14 cellular contexts compared by ENCODE assay signal in the genomic region with DNA sequence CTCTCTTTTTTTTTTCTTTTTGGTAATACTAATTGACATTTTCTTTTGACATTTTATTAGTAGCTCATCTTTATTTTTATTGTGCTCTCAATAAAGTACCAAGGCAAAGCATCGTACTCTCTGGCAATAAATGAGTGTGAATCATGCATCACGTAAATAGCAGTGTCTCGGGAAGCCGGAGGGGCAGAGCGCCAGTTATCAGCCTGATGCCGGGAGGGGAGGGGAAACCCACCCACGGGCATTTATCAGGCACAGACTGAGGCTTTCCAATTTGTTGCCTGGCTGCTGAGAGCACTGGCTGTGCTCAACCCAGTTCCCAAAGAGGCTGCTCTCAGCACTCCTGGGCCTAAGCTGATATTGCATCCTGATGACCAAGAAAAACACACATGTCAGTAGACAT.
A peak's percentile ranks its signal among the peaks of the same experiment; 100 is the strongest.
DNase-seq lines count a peak whose midpoint lies in the region; ATAC-seq, FAIRE-seq and TF ChIP-seq lines count a peak whose summit lies in the region.
"Had no signal": no experiment of that assay in that cellular context is flagged by ENCODE, and none has a peak within 500 bp of the region (broad histone marks: within the 10 kb centered on the region; RNA-seq: fewer than 3 reads in every experiment).

No MANE protein-coding gene starts in this region.

- TF ChIP-seq CTCF in astrocyte (IDR thresholded peaks at IDR 0.05; ENCODE audit: insufficient read depth, low read depth, low read length) (no peak), left ventricle myocardium inferior (IDR thresholded peaks at IDR 0.05; ENCODE audit: borderline replicate concordance) (no peak)

- no peaks in the 10 kb centered on the region for H4K20me1 ChIP-seq in astrocyte (ENCODE audit: insufficient read depth, low read length)

- H3K4me2 ChIP-seq in astrocyte (ENCODE audit: low read length), result peak overlapping the region; percentile 26

- H3K9me3 ChIP-seq in astrocyte (ENCODE audit: insufficient read depth, low read depth, low read length), result no peaks in the 10 kb centered on the region
- H3K9me3 ChIP-seq in left ventricle myocardium inferior (replicated peaks), result no peaks in the 10 kb centered on the region

- peak overlapping the region; percentile 33 for H2AFZ ChIP-seq in astrocyte (ENCODE audit: low read depth, low read length)

- H3K9ac ChIP-seq in astrocyte (ENCODE audit: low read length), result no peak overlapping the region

- ATAC-seq in sciatic nerve (peak; percentile 79), HG02623 (IDR thresholded peaks at IDR 0.05; ENCODE audit: unreplicated experiment) (no peak)
- ATAC-seq: stimulated activated effector memory CD8-positive, alpha-beta T cell treated with anti-CD3 and anti-CD28 coated beads, Interleukin-12 subunit alpha, Interleukin-12 subunit beta, amount 100 ng/mL, for 72 hours had no signal

- H3K27ac Mint-ChIP-seq in astrocyte (ENCODE audit: unreplicated experiment), result no peak overlapping the region
- H3K27ac Mint-ChIP-seq in immature natural killer cell, result no peak overlapping the region
- H3K27ac Mint-ChIP-seq in activated T-helper 2 cell treated with anti-CD3 and anti-CD28 coated beads, Interferon-gamma antibody, Interleukin-2, Interleukin-4, amounts not matched to agents 10 μg/mL and 5 μg/mL and 100 μg/mL, durations not matched to agents 14 hours and 24 hours and 36 hours, result no peak overlapping the region
- H3K27ac Mint-ChIP-seq: stimulated activated effector memory CD8-positive, alpha-beta T cell treated with anti-CD3 and anti-CD28 coated beads, Interleukin-12 subunit alpha, Interleukin-12 subunit beta, amount 100 ng/mL, for 72 hours had no signal

- H3K36me3 ChIP-seq in astrocyte (ENCODE audit: insufficient read depth, low read length) (no peaks in the 10 kb centered on the region), left ventricle myocardium inferior (no peaks in the 10 kb centered on the region)

- H3K4me1 Mint-ChIP-seq in astrocyte (ENCODE audit: low read depth, unreplicated experiment) (peaks cover 13% of the 10 kb centered on the region), immature natural killer cell (no peaks in the 10 kb centered on the region)
- H3K4me1 Mint-ChIP-seq in activated T-helper 2 cell treated with anti-CD3 and anti-CD28 coated beads, Interferon-gamma antibody, Interleukin-2, Interleukin-4, amounts not matched to agents 10 μg/mL and 5 μg/mL and 100 μg/mL, durations not matched to agents 14 hours and 24 hours and 36 hours (ENCODE audit: low read depth), result no peaks in the 10 kb centered on the region
- H3K4me1 Mint-ChIP-seq: stimulated activated effector memory CD8-positive, alpha-beta T cell treated with anti-CD3 and anti-CD28 coated beads, Interleukin-12 subunit alpha, Interleukin-12 subunit beta, amount 100 ng/mL, for 72 hours had no signal

- H3K4me3 ChIP-seq in astrocyte (ENCODE audit: insufficient read depth, low read depth, low read length) (no peak overlapping the region), left ventricle myocardium inferior (no peak overlapping the region)

- no peaks in the 10 kb centered on the region for H3K79me2 ChIP-seq in astrocyte (ENCODE audit: insufficient read depth, low read length)

- H3K27ac ChIP-seq in astrocyte (ENCODE audit: low read depth, low read length) (no peak overlapping the region), left ventricle myocardium inferior (replicated peaks) (peak overlapping the region; percentile 72)
- H3K27ac ChIP-seq: C4-2B had no signal

- H3K9me3 Mint-ChIP-seq in astrocyte (ENCODE audit: unreplicated experiment) (peaks cover 2% of the 10 kb centered on the region), immature natural killer cell (no peaks in the 10 kb centered on the region)
- no peaks in the 10 kb centered on the region for H3K9me3 Mint-ChIP-seq in activated T-helper 2 cell treated with anti-CD3 and anti-CD28 coated beads, Interferon-gamma antibody, Interleukin-2, Interleukin-4, amounts not matched to agents 10 μg/mL and 5 μg/mL and 100 μg/mL, durations not matched to agents 14 hours and 24 hours and 36 hours
- H3K9me3 Mint-ChIP-seq: stimulated activated effector memory CD8-positive, alpha-beta T cell treated with anti-CD3 and anti-CD28 coated beads, Interleukin-12 subunit alpha, Interleukin-12 subunit beta, amount 100 ng/mL, for 72 hours had no signal

- peak; percentile 69 for DNase-seq in AG20443 (ENCODE audit: low spot score)
- peak; percentile 67 for DNase-seq in astrocyte (ENCODE audit: low read depth)
- peak; percentile 81 for DNase-seq in left ventricle myocardium inferior
- DNase-seq in sciatic nerve (ENCODE audit: low spot score), result peak; percentile 80
- no peak for DNase-seq in SKM-1 (lab: John Stamatoyannopoulos, UW; ENCODE audit: unreplicated experiment)
- no peak for DNase-seq in immature natural killer cell
- DNase-seq in activated T-helper 2 cell treated with anti-CD3 and anti-CD28 coated beads, Interferon-gamma antibody, Interleukin-2, Interleukin-4, amounts not matched to agents 10 μg/mL and 5 μg/mL and 100 μg/mL, durations not matched to agents 14 hours and 24 hours and 36 hours (ENCODE audit: low spot score), result no peak
- DNase-seq: glutamatergic neuron, HCEC 1CT, NCI-H446 treated with DMSO at 0.1 percent for 48 hours had no signal

- FAIRE-seq in astrocyte (lab: Jason Lieb, UNC), result no peak
- FAIRE-seq: colon had no signal

- H3K36me3 Mint-ChIP-seq in astrocyte (ENCODE audit: low read depth, unreplicated experiment) (no peaks in the 10 kb centered on the region), immature natural killer cell (peaks cover 0 to 3% (median 0%) of the 10 kb centered on the region in 3 donors)
- H3K36me3 Mint-ChIP-seq in activated T-helper 2 cell treated with anti-CD3 and anti-CD28 coated beads, Interferon-gamma antibody, Interleukin-2, Interleukin-4, amounts not matched to agents 10 μg/mL and 5 μg/mL and 100 μg/mL, durations not matched to agents 14 hours and 24 hours and 36 hours (ENCODE audit: low read depth), result no peaks in the 10 kb centered on the region
- H3K36me3 Mint-ChIP-seq: stimulated activated effector memory CD8-positive, alpha-beta T cell treated with anti-CD3 and anti-CD28 coated beads, Interleukin-12 subunit alpha, Interleukin-12 subunit beta, amount 100 ng/mL, for 72 hours had no signal

- H3K27me3 ChIP-seq in astrocyte (ENCODE audit: insufficient read depth, low read length) (no peaks in the 10 kb centered on the region), left ventricle myocardium inferior (ENCODE audit: low read depth) (no peaks in the 10 kb centered on the region)

- peaks cover 16% of the 10 kb centered on the region for H3K27me3 Mint-ChIP-seq in astrocyte (ENCODE audit: low read depth, unreplicated experiment)
- H3K27me3 Mint-ChIP-seq in immature natural killer cell (ENCODE audit: low read depth in 3 of 3), result peaks cover under 1 to 11% (median 7%) of the 10 kb centered on the region in 3 donors
- no peaks in the 10 kb centered on the region for H3K27me3 Mint-ChIP-seq in activated T-helper 2 cell treated with anti-CD3 and anti-CD28 coated beads, Interferon-gamma antibody, Interleukin-2, Interleukin-4, amounts not matched to agents 10 μg/mL and 5 μg/mL and 100 μg/mL, durations not matched to agents 14 hours and 24 hours and 36 hours (ENCODE audit: low read depth)

- H3K4me3 Mint-ChIP-seq in astrocyte (ENCODE audit: unreplicated experiment) (no peak overlapping the region), immature natural killer cell (no peak overlapping the region)
- no peak overlapping the region for H3K4me3 Mint-ChIP-seq in activated T-helper 2 cell treated with anti-CD3 and anti-CD28 coated beads, Interferon-gamma antibody, Interleukin-2, Interleukin-4, amounts not matched to agents 10 μg/mL and 5 μg/mL and 100 μg/mL, durations not matched to agents 14 hours and 24 hours and 36 hours (ENCODE audit: low read depth)
- H3K4me3 Mint-ChIP-seq: stimulated activated effector memory CD8-positive, alpha-beta T cell treated with anti-CD3 and anti-CD28 coated beads, Interleukin-12 subunit alpha, Interleukin-12 subunit beta, amount 100 ng/mL, for 72 hours had no signal

- intact Hi-C loops in left ventricle myocardium inferior (cut with micrococcal nuclease) (no loop called here), sciatic nerve (cut with DNase I) (no loop called here)
- intact Hi-C loops in activated T-helper 2 cell treated with anti-CD3 and anti-CD28 coated beads, Interferon-gamma antibody, Interleukin-2, Interleukin-4, amounts not matched to agents 10 μg/mL and 5 μg/mL and 100 μg/mL, durations not matched to agents 14 hours and 24 hours and 36 hours (cut with micrococcal nuclease), result no loop called here

- H3K4me1 ChIP-seq in astrocyte (ENCODE audit: insufficient read depth, low read length) (peaks cover 22% of the 10 kb centered on the region), left ventricle myocardium inferior (peaks cover 53% of the 10 kb centered on the region)

Comparison
In these comparisons a context has a peak if more than half of its experiments do, and no peak if none do; other contexts are left out.
1. DNase-seq: peak in AG20443 (single experiment), astrocyte (single experiment), left ventricle myocardium inferior (single experiment) and sciatic nerve (single experiment); none in SKM-1 (single experiment), immature natural killer cell (0 of 3) and activated T-helper 2 cell treated with anti-CD3 and anti-CD28 coated beads, Interferon-gamma antibody, Interleukin-2, Interleukin-4, amounts not matched to agents 10 μg/mL and 5 μg/mL and 100 μg/mL, durations not matched to agents 14 hours and 24 hours and 36 hours (single experiment).